In genomic region chr11:71139516-71140205, GRCh38 we compare ENCODE assay signal across 10 cellular contexts.
DNase-seq lines count a peak whose midpoint lies in the region; ATAC-seq and TF ChIP-seq lines count a peak whose summit lies in the region.
"Had no signal": no experiment of that assay in that cellular context is flagged by ENCODE, and none has a peak within 500 bp of the region (broad histone marks: within the 10 kb centered on the region; RNA-seq: fewer than 3 reads in every experiment).

No MANE protein-coding gene starts in this region.

- WGBS in body of pancreas, 2 donors, result 6 to 8% methylated on average over 10 to 16 of the region's 16 CpGs

- TF ChIP-seq POLR2A in body of pancreas (IDR thresholded peaks at IDR 0.05) (no peak), GM18505 (IDR thresholded peaks at IDR 0.05; ENCODE audit: borderline replicate concordance, extremely low read depth, insufficient read depth, insufficient read length) (no peak)

- peak; percentile 36 for DNase-seq in LNCaP clone FGC (ENCODE audit: low read depth)
- DNase-seq in body of pancreas, result peak; percentile 83 to 93 (median 88)
- DNase-seq in kidney tubule cell (ENCODE audit: low spot score), result peak; percentile 50
- peak; percentile 16 for DNase-seq in stromal cell of bone marrow (ENCODE audit: low read depth)
- DNase-seq in activated CD8-positive, alpha-beta memory T cell treated with anti-CD3 and anti-CD28 coated beads, Interleukin-2, amount 50 U/mL, for 4 hours, result no peak
- no peak for DNase-seq in OCI-M2 (lab: John Stamatoyannopoulos, UW; ENCODE audit: unreplicated experiment)
- no peak for DNase-seq in NCI-H526 treated with DMSO at 0.1 percent for 48 hours (lab: John Stamatoyannopoulos, UW)
- DNase-seq: cerebellar nuclear complex; stimulated activated CD8-positive, alpha-beta memory T cell treated with anti-CD3 and anti-CD28 coated beads, Interleukin-4, amount 100 ng/mL, for 48 hours had no signal

- H3K9me3 ChIP-seq in body of pancreas, result no peaks in the 10 kb centered on the region

- intact Hi-C loops in body of pancreas (cut with DNase I), result no loop called here

- H3K27ac ChIP-seq in body of pancreas, result peak overlapping the region; percentile 54 to 81 (median 62)

- H3K27me3 ChIP-seq in body of pancreas, result no peaks in the 10 kb centered on the region

- no peak overlapping the region for H3K4me3 ChIP-seq in LNCaP clone FGC (ENCODE audit: low read depth, low read length)
- H3K4me3 ChIP-seq in body of pancreas, result no peak overlapping the region

- ATAC-seq in body of pancreas (peak; percentile 90), GM18505 (IDR thresholded peaks at IDR 0.05; ENCODE audit: unreplicated experiment) (no peak)

- no peak for TF ChIP-seq CTCF in LNCaP clone FGC (IDR thresholded peaks at IDR 0.05; ENCODE audit: control insufficient read depth, extremely low read depth, insufficient read depth)
- peak in 1 of 7 experiments; percentile 1 for TF ChIP-seq CTCF in body of pancreas (IDR thresholded peaks at IDR 0.05)

- H3K36me3 ChIP-seq in body of pancreas (replicated peaks in 1 of 2; ENCODE audit: insufficient read depth in 1 of 2, low read depth in 2 of 2), result no peaks in the 10 kb centered on the region

- H3K4me1 ChIP-seq in body of pancreas, result peaks cover 24% of the 10 kb centered on the region

Comparison
In these comparisons a context has a peak if more than half of its experiments do, and no peak if none do; other contexts are left out.
1. DNase-seq: peak in LNCaP clone FGC (single experiment), body of pancreas (4 of 4), kidney tubule cell (single experiment) and stromal cell of bone marrow (single experiment); none in activated CD8-positive, alpha-beta memory T cell treated with anti-CD3 and anti-CD28 coated beads, Interleukin-2, amount 50 U/mL, for 4 hours (single experiment), OCI-M2 (single experiment) and NCI-H526 treated with DMSO at 0.1 percent for 48 hours (single experiment).